Comparison of ENCODE assay signal across 20 cellular contexts in genomic region chr6:76707630-76708029, GRCh38.
A peak's percentile ranks its signal among the peaks of the same experiment; 100 is the strongest.
DNase-seq lines count a peak whose midpoint lies in the region; ATAC-seq, FAIRE-seq and TF ChIP-seq lines count a peak whose summit lies in the region.
"Had no signal": no experiment of that assay in that cellular context is flagged by ENCODE, and none has a peak within 500 bp of the region (broad histone marks: within the 10 kb centered on the region; RNA-seq: fewer than 3 reads in every experiment).

No MANE protein-coding gene starts in this region.

- no peak for TF ChIP-seq POLR2A in endothelial cell of umbilical vein (IDR thresholded peaks at IDR 0.05; ENCODE audit: low read depth, low read length)

- POLR2A ChIA-PET in endothelial cell of umbilical vein (lab: Charles Lee), result no interaction called here

- H4K20me1 ChIP-seq in endothelial cell of umbilical vein (replicated peaks; ENCODE audit: control insufficient read depth, extremely low read depth, insufficient read depth, low read length), result no peaks in the 10 kb centered on the region

- dilution Hi-C loops in endothelial cell of umbilical vein (cut with MboI; ENCODE audit: extremely low pct_ligation_motif_present, low sequenced_read_pairs), result no loop called here

- no peak overlapping the region for H3K4me3 ChIP-seq in endothelial cell of umbilical vein (replicated peaks in 1 of 3; ENCODE audit: insufficient read depth in 1 of 3, low read depth in 1 of 3, low read length in 3 of 3)
- H3K4me3 ChIP-seq: HAP-1 had no signal

- H3K27me3 ChIP-seq in endothelial cell of umbilical vein (ENCODE audit: control insufficient read depth in 2 of 2, insufficient read depth in 2 of 2, low read length in 2 of 2), result no peaks in the 10 kb centered on the region

- peak; percentile 34 for ATAC-seq in left colon
- ATAC-seq in HG03108 (IDR thresholded peaks at IDR 0.05; ENCODE audit: unreplicated experiment), result no peak
- no peak for ATAC-seq in HG03521 (IDR thresholded peaks at IDR 0.05; ENCODE audit: unreplicated experiment)
- ATAC-seq: CD8-positive, alpha-beta T cell; HepG2 had no signal

- BruUV-seq in endothelial cell of umbilical vein (replicated peaks; lab: Mats Ljungman, UMichigan), result no TSS peak

- DNase-seq in A172 (ENCODE audit: low spot score) (peak; percentile 4), HT1080 (ENCODE audit: low read depth) (peak; percentile 31), endothelial cell of umbilical vein (ENCODE audit: low read depth, low spot score) (no peak), left colon (no peak), NCI-H226 (no peak), NCI-H1105 (lab: John Stamatoyannopoulos, UW) (no peak)
- DNase-seq: CD8-positive, alpha-beta T cell; COR-L47; DMS153; DMS79 treated with DMSO at 0.1 percent for 48 hours; EL had no signal

- FAIRE-seq in endothelial cell of umbilical vein (lab: Jason Lieb, UNC), result no peak
- FAIRE-seq: D721Med, G401.6, GM12891, H1, HepG2, HTR-8/SVneo had no signal

- H3K4me1 ChIP-seq in endothelial cell of umbilical vein (ENCODE audit: control insufficient read depth, extremely low read depth, insufficient read depth, low read length), result peaks cover 3% of the 10 kb centered on the region
- H3K4me1 ChIP-seq: HAP-1 had no signal

- H2AFZ ChIP-seq in endothelial cell of umbilical vein (ENCODE audit: low read depth, low read length), result peak overlapping the region; percentile 68

- H3K27ac ChIP-seq in endothelial cell of umbilical vein (ENCODE audit: insufficient read depth, low read depth, low read length), result no peak overlapping the region

- no peaks in the 10 kb centered on the region for H3K36me3 ChIP-seq in endothelial cell of umbilical vein (ENCODE audit: control insufficient read depth in 2 of 2, extremely low read depth in 1 of 2, insufficient read depth in 2 of 2, low read length in 2 of 2)
- H3K36me3 ChIP-seq: HAP-1 had no signal

- no peak overlapping the region for H3K9ac ChIP-seq in endothelial cell of umbilical vein (replicated peaks; ENCODE audit: extremely low read depth, insufficient read depth, low read length)

- intact Hi-C loops in endothelial cell of umbilical vein (cut with micrococcal nuclease) (no loop called here), left colon (cut with DNase I, micrococcal nuclease) (no loop called here)

- no peaks in the 10 kb centered on the region for H3K9me3 ChIP-seq in endothelial cell of umbilical vein (replicated peaks; ENCODE audit: control insufficient read depth, insufficient read depth, low read length)
- H3K9me3 ChIP-seq: HAP-1 had no signal

- no peak overlapping the region for H3K4me2 ChIP-seq in endothelial cell of umbilical vein (ENCODE audit: insufficient read depth, low read length)

- no peaks in the 10 kb centered on the region for H3K9me1 ChIP-seq in endothelial cell of umbilical vein (replicated peaks; ENCODE audit: control insufficient read depth, extremely low read depth, insufficient read depth, low read length)

- TF ChIP-seq CTCF in endothelial cell of umbilical vein (IDR thresholded peaks at IDR 0.05; ENCODE audit: extremely low read depth in 1 of 2, insufficient read depth in 1 of 2, low read depth in 1 of 2, low read length in 2 of 2), result no peak

- CTCF ChIA-PET in endothelial cell of umbilical vein (lab: Charles Lee), result no interaction called here

- no peaks in the 10 kb centered on the region for H3K79me2 ChIP-seq in endothelial cell of umbilical vein (ENCODE audit: control insufficient read depth, insufficient read depth, low read length)

TF ChIP-seq in endothelial cell of umbilical vein, 7 proteins besides CTCF, POLR2A, EP300 and RAD21:
- TF ChIP-seq GATA2 (IDR thresholded peaks at IDR 0.05; ENCODE audit: insufficient read depth, insufficient read length, low read depth, low read length) (no peak), FOS (IDR thresholded peaks at IDR 0.05; ENCODE audit: borderline replicate concordance, insufficient read depth, low read length) (no peak), POLR2AphosphoS5 (IDR thresholded peaks at IDR 0.05; ENCODE audit: insufficient read depth, low read depth, low read length) (no peak), JUN (IDR thresholded peaks at IDR 0.05; ENCODE audit: borderline replicate concordance, insufficient read depth, insufficient read length, low read depth) (no peak), EZH2 (IDR thresholded peaks at IDR 0.05; ENCODE audit: borderline replicate concordance, low read depth, low read length, severe bottlenecking) (no peak), MAX (IDR thresholded peaks at IDR 0.05; ENCODE audit: insufficient read depth, insufficient read length) (no peak), MYC (IDR thresholded peaks at IDR 0.05; ENCODE audit: low read depth, low read length) (no peak)

Comparison
In these comparisons a context has a peak if more than half of its experiments do, and no peak if none do; other contexts are left out.
1. DNase-seq: peak in A172 (single experiment) and HT1080 (single experiment); none in endothelial cell of umbilical vein (single experiment), left colon (0 of 2), NCI-H226 (single experiment) and NCI-H1105 (single experiment).